Comparison of ENCODE assay signal across 8 cellular contexts in genomic region chr19:18436651-18437478, GRCh38. TPM values are rescaled to one million over a fixed set of nuclear protein-coding genes. Genes with fewer than 3 reads are reported as not detected.
DNase-seq lines count a peak whose midpoint lies in the region; ATAC-seq and TF ChIP-seq lines count a peak whose summit lies in the region.

No MANE protein-coding gene starts in this region.

- POLR2A ChIA-PET in CD8-positive, alpha-beta T cell (lab: Charles Lee), result interaction anchor here (0.9 to 1.4 kb wide), 3 partner anchors 15 to 395 kb away, joined by 3 to 5 read pairs (median 3); partner anchors contain the start of gene UPF1

- H3K27ac ChIP-seq in CD8-positive, alpha-beta T cell (ENCODE audit: low read depth, low read length), result no peak overlapping the region
- H3K27ac ChIP-seq in iPS-20b (ENCODE audit: low read length) (no peak overlapping the region), spleen (peak overlapping the region in 7 of 8 donors; percentile 70 to 88 (median 82))

- H3K9me3 ChIP-seq in CD8-positive, alpha-beta T cell (ENCODE audit: low read length), result no peaks in the 10 kb centered on the region
- H3K9me3 ChIP-seq in iPS-20b (ENCODE audit: insufficient read depth, low read depth, low read length) (no peaks in the 10 kb centered on the region), spleen (no peaks in the 10 kb centered on the region)

- intact Hi-C loops in CD8-positive, alpha-beta T cell (cut with DNase I, micrococcal nuclease), result loop anchor here in 1 of 2 experiments (1.0 to 2.0 kb wide), 4 partner anchors 8 to 134 kb away; partner anchors contain the start of genes ELL, SSBP4 and UBA52
- intact Hi-C loops in spleen (cut with DNase I; ENCODE audit: low total_unique reads), result no loop called here

- 19 to 25% (median 24%) methylated on average over 46 to 67 of the region's 67 CpGs for WGBS in spleen, 5 donors

- no peaks in the 10 kb centered on the region for H3K27me3 ChIP-seq in CD8-positive, alpha-beta T cell (ENCODE audit: insufficient read depth, low read length)
- H3K27me3 ChIP-seq in iPS-20b (ENCODE audit: insufficient read depth, low read length), result no peaks in the 10 kb centered on the region; the same call in 1 of the 2 replicates
- H3K27me3 ChIP-seq in spleen (replicated peaks in 1 of 7), result peaks cover 0 to 36% (median 0%) of the 10 kb centered on the region in 7 donors

- peaks cover 26% of the 10 kb centered on the region for H3K4me1 ChIP-seq in CD8-positive, alpha-beta T cell (ENCODE audit: insufficient read depth, low read length)
- H3K4me1 ChIP-seq in iPS-20b (ENCODE audit: insufficient read depth, low read length), result peaks cover 12% of the 10 kb centered on the region; the same call in 1 of the 2 replicates
- peaks cover 22 to 87% (median 60%) of the 10 kb centered on the region in 6 donors for H3K4me1 ChIP-seq in spleen

- peak; percentile 74 for ATAC-seq in CD8-positive, alpha-beta T cell
- peak; percentile 64 for ATAC-seq in GM21447 (IDR thresholded peaks at IDR 0.05; ENCODE audit: unreplicated experiment)
- ATAC-seq in GM21717 (IDR thresholded peaks at IDR 0.05; ENCODE audit: unreplicated experiment), result no peak

- H3K27me3 Mint-ChIP-seq in CD8-positive, alpha-beta T cell (ENCODE audit: low read depth), result no peaks in the 10 kb centered on the region

- CTCF ChIA-PET in CD8-positive, alpha-beta T cell (lab: Charles Lee), result interaction anchor here (0.8 kb wide), 1 partner anchor 14 kb away, joined by 3 read pairs; no protein-coding TSS in a partner anchor

- no peaks in the 10 kb centered on the region for H3K9me3 Mint-ChIP-seq in CD8-positive, alpha-beta T cell

- H3K4me1 Mint-ChIP-seq in CD8-positive, alpha-beta T cell (ENCODE audit: low read depth), result peaks cover 24% of the 10 kb centered on the region

- no peaks in the 10 kb centered on the region for H3K36me3 ChIP-seq in CD8-positive, alpha-beta T cell (ENCODE audit: insufficient read depth, low read length)
- H3K36me3 ChIP-seq in iPS-20b (ENCODE audit: insufficient read depth, low read depth, low read length) (peaks cover 19% of the 10 kb centered on the region), spleen (peaks cover 0 to 18% (median 2%) of the 10 kb centered on the region in 6 donors)

- peaks cover 2% of the 10 kb centered on the region for H3K36me3 Mint-ChIP-seq in CD8-positive, alpha-beta T cell

- H3K27ac Mint-ChIP-seq in CD8-positive, alpha-beta T cell, result peak overlapping the region; percentile 41

- DNase-seq in CD8-positive, alpha-beta T cell, result peak; percentile 65 to 90 (median 85)
- peak; percentile 58 for DNase-seq in NCI-H1092 (lab: John Stamatoyannopoulos, UW)
- peak; percentile 81 for DNase-seq in T1000 (lab: John Stamatoyannopoulos, UW)
- peak; percentile 94 for DNase-seq in astrocyte of the hippocampus (ENCODE audit: low read depth, low spot score)
- DNase-seq in spleen, result peak; percentile 94

- peak overlapping the region; percentile 81 for H3K4me3 Mint-ChIP-seq in CD8-positive, alpha-beta T cell

- TF ChIP-seq CTCF in CD8-positive, alpha-beta T cell (IDR thresholded peaks at IDR 0.05), result no peak
- peak in 5 of 11 experiments; percentile 16 to 26 (median 20) for TF ChIP-seq CTCF in spleen (IDR thresholded peaks at IDR 0.05 in 8 of 11, conservative IDR thresholded peaks at IDR 0.05 in 3 of 11)

- TF ChIP-seq POLR2A in spleen (IDR thresholded peaks at IDR 0.05), result no peak

- H3K4me3 ChIP-seq in CD8-positive, alpha-beta T cell (ENCODE audit: low read depth, low read length), result peak overlapping the region; percentile 65
- H3K4me3 ChIP-seq in iPS-20b (ENCODE audit: low read length), result peak overlapping the region; percentile 75
- peak overlapping the region; percentile 51 to 87 (median 62) for H3K4me3 ChIP-seq in spleen

- H3K9ac ChIP-seq in iPS-20b (ENCODE audit: low read depth, low read length), result peak overlapping the region; percentile 58; the same call in 1 of the 2 replicates

RNA-seq across cellular contexts. Expression of gene ISYNA1, which starts 1.1 kb away (rescaled TPM):
- total RNA-seq in CD8-positive, alpha-beta T cell, result 10 to 100 TPM; 54.5 to 54.7 TPM
- 10 to 100 TPM; 37.5 to 82.3 (median 44.4) TPM for total RNA-seq in spleen
- polyA plus RNA-seq in spleen, result 10 to 100 TPM; 31.7 to 58.2 (median 49.0) TPM

RNA-seq across cellular contexts. Expression of gene SSBP4, which starts 17.7 kb away (rescaled TPM):
- 10 to 100 TPM; 49.9 to 58.2 TPM for total RNA-seq in CD8-positive, alpha-beta T cell
- 100 to 1,000 TPM in 1 of 7 donors, 10 to 100 TPM in 6; 56.3 to 103 (median 82.4) TPM for total RNA-seq in spleen
- 100 to 1,000 TPM in 1 of 3 donors, 10 to 100 TPM in 2; 80.6 to 143 (median 94.9) TPM for polyA plus RNA-seq in spleen

RNA-seq across cellular contexts. Expression of gene LRRC25, which starts 39.4 kb away (rescaled TPM):
- under 1 TPM in 1 of 2 experiments, not detected in 1; 0.22 TPM for total RNA-seq in CD8-positive, alpha-beta T cell
- total RNA-seq in spleen, result 100 to 1,000 TPM in 3 of 7 donors, 10 to 100 TPM in 4; 82.2 to 164 (median 90.5) TPM
- 10 to 100 TPM; 14.6 to 32.2 (median 16.0) TPM for polyA plus RNA-seq in spleen

RNA-seq across cellular contexts. Expression of gene GDF15, which starts 50.9 kb away (rescaled TPM):
- not detected for total RNA-seq in CD8-positive, alpha-beta T cell
- total RNA-seq in spleen, result 10 to 100 TPM in 2 of 7 donors, 1 to 10 TPM in 5; 1.9 to 34.3 (median 4.3) TPM
- 10 to 100 TPM in 1 of 3 donors, under 1 TPM in 2; 0.77 to 15.9 (median 0.96) TPM for polyA plus RNA-seq in spleen

Comparison
In these comparisons a context has a peak if more than half of its experiments do, and no peak if none do; other contexts are left out.
1. H3K27ac ChIP-seq: peak in spleen (7 of 8); none in CD8-positive, alpha-beta T cell (single experiment) and iPS-20b (single experiment).
2. RNA of gene LRRC25, which starts 39.4 kb away (total RNA-seq): 82.2 to 164 TPM in spleen; 0.22 TPM in CD8-positive, alpha-beta T cell; every median in the first group is over 10 times any median in the second.
3. Peak in every context shown above with its lines, with median percentiles within 50 percentile points of each other: DNase-seq and H3K4me3 ChIP-seq.